12 cellular contexts compared by ENCODE assay signal in genomic region chr9:131266301-131267229, GRCh38. TPM values are rescaled to one million over a fixed set of nuclear protein-coding genes. Genes with fewer than 3 reads are reported as not detected.
DNase-seq lines count a peak whose midpoint lies in the region; ATAC-seq and TF ChIP-seq lines count a peak whose summit lies in the region.
"Had no signal": no experiment of that assay in that cellular context is flagged by ENCODE, and none has a peak within 500 bp of the region (broad histone marks: within the 10 kb centered on the region; RNA-seq: fewer than 3 reads in every experiment).

No MANE protein-coding gene starts in this region.

- peaks cover 19% of the 10 kb centered on the region for H3K36me3 ChIP-seq in CD4-positive, alpha-beta memory T cell (ENCODE audit: insufficient read depth, low read length)
- H3K36me3 ChIP-seq: ascending aorta had no signal

- H3K4me3 ChIP-seq in CD4-positive, alpha-beta memory T cell (ENCODE audit: low read length in 2 of 2): peak overlapping the region; percentile 61 to 62
- H3K4me3 ChIP-seq: ascending aorta had no signal

- peak in 3 of 5 donors; percentile 41 to 71 (median 49) for DNase-seq in CD4-positive, alpha-beta memory T cell
- DNase-seq in T-helper 17 cell: peak in 1 of 3 donors; percentile 34
- DNase-seq in effector memory CD8-positive, alpha-beta T cell: no peak
- no peak for DNase-seq in progenitor cell of endocrine pancreas (ENCODE audit: low spot score, unreplicated experiment)
- DNase-seq in cortex of kidney (lab: John Stamatoyannopoulos, UW): no peak
- DNase-seq in globus pallidus (ENCODE audit: low spot score): no peak
- DNase-seq in SIG-M5 treated with dmso at 0.1 percent for 504 hours (lab: John Stamatoyannopoulos, UW; ENCODE audit: unreplicated experiment): no peak
- DNase-seq: NCI-H146, nucleus accumbens, SK-N-SH had no signal

- no peaks in the 10 kb centered on the region for H3K9me3 Mint-ChIP-seq in CD4-positive, alpha-beta memory T cell
- no peaks in the 10 kb centered on the region for H3K9me3 Mint-ChIP-seq in effector memory CD8-positive, alpha-beta T cell
- no peaks in the 10 kb centered on the region for H3K9me3 Mint-ChIP-seq in progenitor cell of endocrine pancreas (ENCODE audit: low read depth)

- TF ChIP-seq CTCF in progenitor cell of endocrine pancreas (IDR thresholded peaks at IDR 0.05; ENCODE audit: unreplicated experiment): no peak

- CTCF ChIA-PET in CD4-positive, alpha-beta memory T cell (lab: Charles Lee; ENCODE audit: partially characterized antibody): interaction anchor here (1.1 to 12.3 kb wide), 2 partner anchors 9 to 12 kb away, joined by 3 to 188 read pairs; no protein-coding TSS in a partner anchor

- peak overlapping the region; percentile 94 to 99 (median 97) for H3K27ac Mint-ChIP-seq in CD4-positive, alpha-beta memory T cell
- peak overlapping the region; percentile 99 for H3K27ac Mint-ChIP-seq in T-helper 17 cell
- H3K27ac Mint-ChIP-seq in effector memory CD8-positive, alpha-beta T cell: peak overlapping the region; percentile 98
- H3K27ac Mint-ChIP-seq in progenitor cell of endocrine pancreas: peak overlapping the region; percentile 65

- intact Hi-C loops in CD4-positive, alpha-beta memory T cell (cut with micrococcal nuclease): no loop called here

- no peaks in the 10 kb centered on the region for H3K27me3 ChIP-seq in CD4-positive, alpha-beta memory T cell (ENCODE audit: insufficient read depth, low read length)
- H3K27me3 ChIP-seq: ascending aorta had no signal

- H3K27ac ChIP-seq in CD4-positive, alpha-beta memory T cell (ENCODE audit: low read depth, low read length): peak overlapping the region; percentile 72
- H3K27ac ChIP-seq: ascending aorta had no signal

- H3K36me3 Mint-ChIP-seq in CD4-positive, alpha-beta memory T cell: peaks cover 17 to 48% of the 10 kb centered on the region in 2 donors
- H3K36me3 Mint-ChIP-seq in T-helper 17 cell (ENCODE audit: low read depth): peaks cover 10% of the 10 kb centered on the region
- H3K36me3 Mint-ChIP-seq in effector memory CD8-positive, alpha-beta T cell (ENCODE audit: insufficient read depth): peaks cover 76% of the 10 kb centered on the region
- H3K36me3 Mint-ChIP-seq in progenitor cell of endocrine pancreas (ENCODE audit: insufficient read depth): peaks cover 2% of the 10 kb centered on the region

- peaks cover 51 to 91% (median 68%) of the 10 kb centered on the region in 4 donors for H3K4me1 Mint-ChIP-seq in CD4-positive, alpha-beta memory T cell
- H3K4me1 Mint-ChIP-seq in T-helper 17 cell (peaks cover 55% of the 10 kb centered on the region), progenitor cell of endocrine pancreas (ENCODE audit: low read depth) (peaks cover 4% of the 10 kb centered on the region)
- H3K4me1 Mint-ChIP-seq in effector memory CD8-positive, alpha-beta T cell (ENCODE audit: low read depth in 2 of 2): peaks cover 59 to 66% of the 10 kb centered on the region in 2 donors

- no peaks in the 10 kb centered on the region for H3K9me3 ChIP-seq in CD4-positive, alpha-beta memory T cell (ENCODE audit: control insufficient read depth in 1 of 2, low read length in 2 of 2)
- H3K9me3 ChIP-seq in T-helper 17 cell (ENCODE audit: control insufficient read depth, low read length, poor library complexity, severe bottlenecking): no peaks in the 10 kb centered on the region
- H3K9me3 ChIP-seq: ascending aorta, SK-N-SH had no signal

- POLR2A ChIA-PET in CD4-positive, alpha-beta memory T cell (lab: Charles Lee; ENCODE audit: partially characterized antibody): interaction anchor here (1.5 to 22.4 kb wide), 4 partner anchors 5 to 142 kb away, joined by 4 to 1324 read pairs (median 780); partner anchors contain the start of genes FAM78A and NUP214

- peak overlapping the region; percentile 81 to 100 (median 92) for H3K4me3 Mint-ChIP-seq in CD4-positive, alpha-beta memory T cell
- H3K4me3 Mint-ChIP-seq in T-helper 17 cell (peak overlapping the region; percentile 95), progenitor cell of endocrine pancreas (ENCODE audit: low read depth) (no peak overlapping the region)
- H3K4me3 Mint-ChIP-seq in effector memory CD8-positive, alpha-beta T cell: peak overlapping the region; percentile 97

- ATAC-seq in T-helper 17 cell (peak; percentile 16), HG02642 (IDR thresholded peaks at IDR 0.05; ENCODE audit: poor library complexity, unreplicated experiment) (no peak)
- no peak for ATAC-seq in effector memory CD8-positive, alpha-beta T cell (replicated peaks)

- H3K4me1 ChIP-seq in CD4-positive, alpha-beta memory T cell (ENCODE audit: insufficient read depth, low read length): peaks cover 84% of the 10 kb centered on the region
- H3K4me1 ChIP-seq: ascending aorta had no signal

- no peaks in the 10 kb centered on the region for H3K27me3 Mint-ChIP-seq in CD4-positive, alpha-beta memory T cell
- H3K27me3 Mint-ChIP-seq in T-helper 17 cell: no peaks in the 10 kb centered on the region
- no peaks in the 10 kb centered on the region for H3K27me3 Mint-ChIP-seq in effector memory CD8-positive, alpha-beta T cell
- H3K27me3 Mint-ChIP-seq in progenitor cell of endocrine pancreas: no peaks in the 10 kb centered on the region

RNA-seq across cellular contexts. Expression of gene FAM78A, which starts 9.7 kb away (rescaled TPM):
- 10 to 100 TPM; 93.5 TPM for total RNA-seq in CD4-positive, alpha-beta memory T cell
- polyA plus RNA-seq in CD4-positive, alpha-beta memory T cell: 10 to 100 TPM in 1 of 2 donors, 1 to 10 TPM in 1; 5.5 to 29.2 TPM
- total RNA-seq in T-helper 17 cell: 10 to 100 TPM; 59.5 to 60.4 TPM
- 1.9 and 2.0 TPM in 2 replicates for total RNA-seq in progenitor cell of endocrine pancreas

RNA-seq across cellular contexts. Expression of gene PLPP7, which starts 23.0 kb away (rescaled TPM):
- not detected for total RNA-seq in CD4-positive, alpha-beta memory T cell
- not detected for polyA plus RNA-seq in CD4-positive, alpha-beta memory T cell
- total RNA-seq in T-helper 17 cell: under 1 TPM in 1 of 2 donors, not detected in 1; 0.17 TPM
- 3.6 TPM in 2 replicates for total RNA-seq in progenitor cell of endocrine pancreas

Comparison
In these comparisons a context has a peak if more than half of its experiments do, and no peak if none do; other contexts are left out.
1. DNase-seq: peak in CD4-positive, alpha-beta memory T cell (3 of 5); none in effector memory CD8-positive, alpha-beta T cell (0 of 3), progenitor cell of endocrine pancreas (single experiment), cortex of kidney (single experiment), globus pallidus (single experiment) and SIG-M5 treated with dmso at 0.1 percent for 504 hours (single experiment).
2. RNA of gene FAM78A, which starts 9.7 kb away (total RNA-seq): 93.5 TPM in CD4-positive, alpha-beta memory T cell and 59.5 to 60.4 TPM in T-helper 17 cell; 1.9 to 2.0 TPM in progenitor cell of endocrine pancreas; every median in the first group is over 10 times any median in the second.
3. Peak in every context shown above with its lines, with median percentiles within 50 percentile points of each other: H3K27ac Mint-ChIP-seq.